In genomic region chr6:37507690-37508421, GRCh38 we compare ENCODE assay signal across 13 cellular contexts. TPM values are rescaled to one million over a fixed set of nuclear protein-coding genes. Genes with fewer than 3 reads are reported as not detected.
DNase-seq lines count a peak whose midpoint lies in the region; ATAC-seq, FAIRE-seq and TF ChIP-seq lines count a peak whose summit lies in the region.
"Had no signal": no experiment of that assay in that cellular context is flagged by ENCODE, and none has a peak within 500 bp of the region (broad histone marks: within the 10 kb centered on the region; RNA-seq: fewer than 3 reads in every experiment).

No MANE protein-coding gene starts in this region.

- no peaks in the 10 kb centered on the region for H3K27me3 Mint-ChIP-seq in activated naive CD8-positive, alpha-beta T cell treated with anti-CD3 and anti-CD28 coated beads for 36 hours
- no peaks in the 10 kb centered on the region for H3K27me3 Mint-ChIP-seq in stimulated activated naive CD8-positive, alpha-beta T cell treated with anti-CD3 and anti-CD28 coated beads, Interleukin-15, Interleukin-2, amounts not matched to agents 100 ng/mL and 50 ng/mL, for 24 hours

- H3K4me3 ChIP-seq in HepG2 (replicated peaks in 1 of 3; ENCODE audit: insufficient read depth in 1 of 3, low read depth in 2 of 3, low read length in 3 of 3): no peak overlapping the region
- H3K4me3 ChIP-seq in right lobe of liver: no peak overlapping the region
- no peak overlapping the region for H3K4me3 ChIP-seq in adrenal gland
- H3K4me3 ChIP-seq: coronary artery, psoas muscle had no signal

- no peaks in the 10 kb centered on the region for H3K36me3 ChIP-seq in HepG2 (replicated peaks in 1 of 2; ENCODE audit: control insufficient read depth in 1 of 2, insufficient read depth in 2 of 2, low read length in 2 of 2)
- no peaks in the 10 kb centered on the region for H3K36me3 ChIP-seq in right lobe of liver
- H3K36me3 ChIP-seq in adrenal gland (replicated peaks in 1 of 2): no peaks in the 10 kb centered on the region

- peaks cover 2 to 26% of the 10 kb centered on the region in 2 experiments; a peak in 4 of 5 replicates for H3K27me3 ChIP-seq in HepG2 (ENCODE audit: control insufficient read depth in 1 of 2, insufficient read depth in 2 of 2, low read length in 2 of 2)
- H3K27me3 ChIP-seq in right lobe of liver: no peaks in the 10 kb centered on the region
- H3K27me3 ChIP-seq in adrenal gland: no peaks in the 10 kb centered on the region

- intact Hi-C loops in HepG2 (cut with micrococcal nuclease; ENCODE audit: unreplicated experiment): no loop called here
- intact Hi-C loops in right lobe of liver (cut with DNase I): no loop called here
- intact Hi-C loops in adrenal gland (cut with DNase I): no loop called here
- intact Hi-C loops in posterior vena cava (cut with DNase I): no loop called here

- H3K27ac ChIP-seq in HepG2 (ENCODE audit: extremely low read length, insufficient read depth, low read length) (no peak overlapping the region), right lobe of liver (no peak overlapping the region), adrenal gland (no peak overlapping the region)
- H3K27ac ChIP-seq: coronary artery, psoas muscle had no signal

- H3K9ac ChIP-seq in HepG2 (ENCODE audit: insufficient read depth, low read depth, low read length): no peak overlapping the region

- no peak for TF ChIP-seq EP300 in HepG2 (IDR thresholded peaks at IDR 0.05; ENCODE audit: low read depth in 2 of 2, low read length in 2 of 2)
- TF ChIP-seq EP300 in HepG2 (CRISPR knock-in tag; IDR thresholded peaks at IDR 0.05; ENCODE audit: borderline replicate concordance): no peak

- 17% methylated on average over 4 of the region's 4 CpGs for WGBS in HepG2 (ENCODE audit: low lambda C conversion rate)
- 44% methylated on average over 2 of the region's 4 CpGs for WGBS in right lobe of liver (ENCODE audit: insufficient coverage, low coverage, low lambda C conversion rate, missing lambda C conversion rate)
- 58 to 76% (median 69%) methylated on average over 3 to 4 of the region's 4 CpGs for WGBS in adrenal gland, 4 donors

- peaks cover 1% of the 10 kb centered on the region for H3K9me3 Mint-ChIP-seq in activated naive CD8-positive, alpha-beta T cell treated with anti-CD3 and anti-CD28 coated beads for 36 hours
- H3K9me3 Mint-ChIP-seq in stimulated activated naive CD8-positive, alpha-beta T cell treated with anti-CD3 and anti-CD28 coated beads, Interleukin-15, Interleukin-2, amounts not matched to agents 100 ng/mL and 50 ng/mL, for 24 hours: peaks cover 4% of the 10 kb centered on the region
- H3K9me3 Mint-ChIP-seq: mesothelial cell of epicardium had no signal

- H3K4me1 ChIP-seq in HepG2 (ENCODE audit: insufficient read depth, low read length): peaks cover 11% of the 10 kb centered on the region
- H3K4me1 ChIP-seq in right lobe of liver: no peaks in the 10 kb centered on the region
- no peaks in the 10 kb centered on the region for H3K4me1 ChIP-seq in adrenal gland (replicated peaks in 1 of 2)
- H3K4me1 ChIP-seq: psoas muscle had no signal

- no peak for FAIRE-seq in HepG2 (lab: Jason Lieb, UNC)
- FAIRE-seq: G401.6 had no signal

- no peaks in the 10 kb centered on the region for H3K9me3 ChIP-seq in HepG2 (ENCODE audit: low read length)
- H3K9me3 ChIP-seq in right lobe of liver: no peaks in the 10 kb centered on the region
- H3K9me3 ChIP-seq in adrenal gland (replicated peaks in 1 of 3): no peaks in the 10 kb centered on the region
- H3K9me3 ChIP-seq: psoas muscle had no signal

- H3K4me3 Mint-ChIP-seq in activated naive CD8-positive, alpha-beta T cell treated with anti-CD3 and anti-CD28 coated beads for 36 hours: no peak overlapping the region
- peak overlapping the region; percentile 8 for H3K4me3 Mint-ChIP-seq in stimulated activated naive CD8-positive, alpha-beta T cell treated with anti-CD3 and anti-CD28 coated beads, Interleukin-15, Interleukin-2, amounts not matched to agents 100 ng/mL and 50 ng/mL, for 24 hours
- H3K4me3 Mint-ChIP-seq: mesothelial cell of epicardium had no signal

- DNase-seq in HepG2 (ENCODE audit: low spot score) (no peak), right lobe of liver (no peak), NCI-H2227 treated with DMSO at 0.1 percent for 48 hours (lab: John Stamatoyannopoulos, UW) (peak; percentile 57), adrenal gland (no peak), cerebellar cortex (ENCODE audit: low spot score) (no peak), posterior vena cava (ENCODE audit: low spot score) (no peak)
- DNase-seq in activated naive CD8-positive, alpha-beta T cell treated with anti-CD3 and anti-CD28 coated beads for 36 hours: no peak
- DNase-seq: Kasumi-1, psoas muscle had no signal

- H3K4me1 Mint-ChIP-seq in activated naive CD8-positive, alpha-beta T cell treated with anti-CD3 and anti-CD28 coated beads for 36 hours: peaks cover 61% of the 10 kb centered on the region
- H3K4me1 Mint-ChIP-seq in stimulated activated naive CD8-positive, alpha-beta T cell treated with anti-CD3 and anti-CD28 coated beads, Interleukin-15, Interleukin-2, amounts not matched to agents 100 ng/mL and 50 ng/mL, for 24 hours (ENCODE audit: low read depth): peaks cover 47% of the 10 kb centered on the region

- in situ Hi-C loops in HepG2 (cut with HindIII; ENCODE audit: extremely low pct_ligation_motif_present, low pct_unique_long_range_greater_than_20kb): no loop called here

- TF ChIP-seq RAD21 in HepG2 (CRISPR knock-in tag; IDR thresholded peaks at IDR 0.05): no peak

- no peaks in the 10 kb centered on the region for H3K79me2 ChIP-seq in HepG2 (ENCODE audit: insufficient read depth, low read length)

- ATAC-seq in HepG2 (no peak), right lobe of liver (no peak)
- ATAC-seq: psoas muscle had no signal

- H3K36me3 Mint-ChIP-seq in activated naive CD8-positive, alpha-beta T cell treated with anti-CD3 and anti-CD28 coated beads for 36 hours: no peaks in the 10 kb centered on the region
- H3K36me3 Mint-ChIP-seq in stimulated activated naive CD8-positive, alpha-beta T cell treated with anti-CD3 and anti-CD28 coated beads, Interleukin-15, Interleukin-2, amounts not matched to agents 100 ng/mL and 50 ng/mL, for 24 hours (ENCODE audit: low read depth): no peaks in the 10 kb centered on the region
- H3K36me3 Mint-ChIP-seq: mesothelial cell of epicardium had no signal

- POLR2A ChIA-PET in HepG2 (lab: Yijun Ruan, JAX): no interaction called here

- H3K4me2 ChIP-seq in HepG2 (ENCODE audit: low read depth, low read length): no peak overlapping the region

- TF ChIP-seq POLR2A in HepG2 (IDR thresholded peaks at IDR 0.05; ENCODE audit: insufficient read depth in 1 of 2, low read depth in 2 of 2, low read length in 2 of 2): no peak
- no peak for TF ChIP-seq POLR2A in right lobe of liver (IDR thresholded peaks at IDR 0.05)
- no peak for TF ChIP-seq POLR2A in adrenal gland (IDR thresholded peaks at IDR 0.05)

- no peak overlapping the region for H2AFZ ChIP-seq in HepG2 (ENCODE audit: low read length)

- CTCF ChIA-PET in HepG2 (lab: Yijun Ruan, JAX; ENCODE audit: low intra/inter-chr PET ratio, low total read pairs): no interaction called here

- no TSS peak for BruUV-seq in HepG2 (replicated peaks; lab: Mats Ljungman, UMichigan)

- no peaks in the 10 kb centered on the region for H4K20me1 ChIP-seq in HepG2 (ENCODE audit: insufficient read depth, low read length)

- H3K27ac Mint-ChIP-seq in activated naive CD8-positive, alpha-beta T cell treated with anti-CD3 and anti-CD28 coated beads for 36 hours: peak overlapping the region; percentile 19
- no peak overlapping the region for H3K27ac Mint-ChIP-seq in stimulated activated naive CD8-positive, alpha-beta T cell treated with anti-CD3 and anti-CD28 coated beads, Interleukin-15, Interleukin-2, amounts not matched to agents 100 ng/mL and 50 ng/mL, for 24 hours
- H3K27ac Mint-ChIP-seq: mesothelial cell of epicardium had no signal

- TF ChIP-seq CTCF in HepG2 (CRISPR knock-in tag; IDR thresholded peaks at IDR 0.05) (no peak), right lobe of liver (IDR thresholded peaks at IDR 0.05) (no peak), adrenal gland (IDR thresholded peaks at IDR 0.05) (no peak)

TF ChIP-seq in HepG2, 621 proteins besides CTCF, POLR2A, EP300 and RAD21:
- TF ChIP-seq AGO2 (optimal IDR thresholded peaks at IDR 0.05; ENCODE audit: low read depth, low read length) (no peak), ZFX (CRISPR knock-in tag; IDR thresholded peaks at IDR 0.05; ENCODE audit: low read depth) (no peak), ZFP37 (CRISPR knock-in tag; IDR thresholded peaks at IDR 0.05; ENCODE audit: borderline replicate concordance) (no peak), HNRNPK (IDR thresholded peaks at IDR 0.05; ENCODE audit: low read depth, low read length, poor library complexity, severe bottlenecking) (peak; percentile 66)
TF ChIP-seq in HepG2: peak in this region for 1.

RNA-seq across cellular contexts. Expression of gene CCDC167, which starts 8.2 kb away (rescaled TPM):
- total RNA-seq in HepG2 (2016; rRNA removed; fragmentation: Illumina TruSeq; extraction: Trizol) (66.8 and 72.4 TPM in 2 replicates), right lobe of liver (100 to 1,000 TPM in 1 of 6 experiments, 10 to 100 TPM in 5; 16.5 to 103 (median 26.9) TPM), adrenal gland (10 to 100 TPM; 14.4 to 37.4 (median 20.6) TPM), posterior vena cava (10 to 100 TPM; 16.2 to 18.9 TPM)
- total RNA-seq in HepG2 (2016; cell fraction: cytosol; rRNA removed; fragmentation: Illumina TruSeq; extraction: Trizol; ENCODE audit: low read depth): 41.5 and 58.5 TPM in 2 replicates
- total RNA-seq in HepG2 (2016; cell fraction: insoluble cytoplasmic fraction; rRNA removed; fragmentation: Illumina TruSeq; extraction: Trizol): 69.4 and 83.1 TPM in 2 replicates
- 47.6 and 63.2 TPM in 2 replicates for total RNA-seq in HepG2 (2016; cell fraction: membrane; rRNA removed; fragmentation: Illumina TruSeq; extraction: Trizol)
- total RNA-seq in HepG2 (2016; cell fraction: nucleus; rRNA removed; fragmentation: Illumina TruSeq; extraction: Trizol): 23.1 and 27.7 TPM in 2 replicates
- polyA plus RNA-seq in HepG2 (2011; rRNA removed) (44.0 and 48.4 TPM in 2 replicates), adrenal gland (10 to 100 TPM; 17.5 to 52.3 (median 17.8) TPM)
- polyA plus RNA-seq in HepG2 (2011; cell fraction: cytosol; rRNA removed): 65.1 and 68.9 TPM in 2 replicates
- polyA plus RNA-seq in HepG2 (2011; cell fraction: nucleus; rRNA removed): 24.4 and 25.2 TPM in 2 replicates
- 27.5 and 30.7 TPM in 2 replicates for polyA plus RNA-seq in HepG2 (2012)
- polyA plus RNA-seq in HepG2 (2016; cell fraction: cytosol; fragmentation: Illumina TruSeq; extraction: Trizol; ENCODE audit: low read depth): 56.9 and 82.2 TPM in 2 replicates
- 94.3 and 99.6 TPM in 2 replicates for polyA plus RNA-seq in HepG2 (2016; cell fraction: insoluble cytoplasmic fraction; fragmentation: Illumina TruSeq; extraction: Trizol; ENCODE audit: low read depth)
- polyA plus RNA-seq in HepG2 (2016; cell fraction: membrane; fragmentation: Illumina TruSeq; extraction: Trizol; ENCODE audit: low read depth): 61.8 and 62.4 TPM in 2 replicates
- polyA plus RNA-seq in HepG2 (2016; cell fraction: nucleus; fragmentation: Illumina TruSeq; extraction: Trizol; ENCODE audit: insufficient read depth, low read depth): 51.1 and 54.5 TPM in 2 replicates
- 14.3 and 18.2 TPM in 2 replicates for polyA minus RNA-seq in HepG2 (2011; rRNA and poly(A)+ RNA removed; ENCODE audit: low replicate concordance)
- 6.4 and 11.3 TPM in 2 replicates for polyA minus RNA-seq in HepG2 (2011; cell fraction: cytosol; rRNA and poly(A)+ RNA removed)
- polyA minus RNA-seq in HepG2 (2011; cell fraction: nucleus; rRNA and poly(A)+ RNA removed): 6.3 and 11.4 TPM in 2 replicates
- 10 to 100 TPM; 50.0 to 51.0 TPM for total RNA-seq in activated naive CD8-positive, alpha-beta T cell treated with anti-CD3 and anti-CD28 coated beads for 36 hours
